Comparison of ENCODE assay signal across 10 cellular contexts in the genomic region with DNA sequence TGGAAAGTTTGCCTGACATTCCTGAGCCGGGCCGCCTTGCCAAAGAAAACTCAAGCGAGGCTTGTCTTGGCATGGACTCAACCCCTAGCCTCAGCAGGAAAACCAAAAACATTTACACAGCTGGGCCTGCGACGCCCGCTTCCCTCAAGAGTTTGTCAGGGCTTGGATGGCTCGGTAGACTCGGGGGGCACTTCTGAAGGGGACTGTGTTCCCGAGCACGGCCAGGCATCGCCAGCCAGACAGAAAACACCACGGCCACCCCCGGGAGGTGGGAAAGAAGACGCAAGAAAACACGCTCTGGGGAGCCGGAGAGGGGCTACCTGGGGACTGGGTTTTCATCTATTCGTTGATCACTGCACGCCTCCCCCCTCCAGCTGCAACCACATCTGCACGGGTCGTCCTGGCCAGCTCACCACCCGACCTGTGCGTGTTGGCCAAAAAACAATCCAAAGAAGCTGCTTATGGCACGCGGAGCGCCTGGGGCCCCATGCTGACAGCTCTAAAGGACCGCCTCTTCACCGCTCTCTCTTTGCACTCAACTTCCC.
A peak's percentile ranks its signal among the peaks of the same experiment; 100 is the strongest.
DNase-seq lines count a peak whose midpoint lies in the region; ATAC-seq, FAIRE-seq and TF ChIP-seq lines count a peak whose summit lies in the region.
"Had no signal": no experiment of that assay in that cellular context is flagged by ENCODE, and none has a peak within 500 bp of the region (broad histone marks: within the 10 kb centered on the region; RNA-seq: fewer than 3 reads in every experiment).

No MANE protein-coding gene starts in this region.

- H3K27me3 ChIP-seq in mesendoderm (ENCODE audit: insufficient read depth, low read length, poor library complexity), result no peaks in the 10 kb centered on the region

- peaks cover 5% of the 10 kb centered on the region for H3K4me1 ChIP-seq in mesendoderm (ENCODE audit: control insufficient read depth, low read depth, low read length)

- no peak for TF ChIP-seq CTCF in epithelial cell of proximal tubule (conservative IDR thresholded peaks at IDR 0.05; ENCODE audit: low read depth, low read length)

- H3K79me1 ChIP-seq in mesendoderm (ENCODE audit: low read length), result no peaks in the 10 kb centered on the region

- FAIRE-seq in urothelium cell line (lab: Jason Lieb, UNC), result peak; percentile 99
- FAIRE-seq: A204.1 had no signal

- H3K18ac ChIP-seq in mesendoderm (ENCODE audit: low read length), result no peak overlapping the region

- no peak overlapping the region for H3K4ac ChIP-seq in mesendoderm (ENCODE audit: low read depth, low read length)

- no CpG with 5 or more reads among the region's 27 CpGs for WGBS in mesendoderm (ENCODE audit: extremely low coverage, insufficient coverage, low lambda C conversion rate)

- no peak overlapping the region for H2AK5ac ChIP-seq in mesendoderm (ENCODE audit: low read length)

- no peaks in the 10 kb centered on the region for H3K79me2 ChIP-seq in mesendoderm (ENCODE audit: control insufficient read depth, insufficient read depth, low read length)

- no peak overlapping the region for H3K23ac ChIP-seq in mesendoderm (ENCODE audit: low read length)

- H2BK5ac ChIP-seq in mesendoderm (ENCODE audit: low read length), result no peak overlapping the region

- peak overlapping the region; percentile 35 for H3K56ac ChIP-seq in mesendoderm (ENCODE audit: low read length)

- H3K4me3 ChIP-seq in epithelial cell of proximal tubule (ENCODE audit: low read depth, low read length) (no peak overlapping the region), mesendoderm (ENCODE audit: low read length) (no peak overlapping the region)

- no peak overlapping the region for H4K5ac ChIP-seq in mesendoderm (ENCODE audit: low read length)

- no peak overlapping the region for H4K8ac ChIP-seq in mesendoderm (ENCODE audit: low read depth, low read length)

- H3K4me2 ChIP-seq in mesendoderm (ENCODE audit: low read length), result no peak overlapping the region

- H2BK120ac ChIP-seq in mesendoderm (ENCODE audit: low read depth, low read length), result no peak overlapping the region

- no peak overlapping the region for H2BK15ac ChIP-seq in mesendoderm (replicated peaks; ENCODE audit: low read depth)

- H3K27ac ChIP-seq in mesendoderm (ENCODE audit: low read depth, low read length), result no peak overlapping the region

- ATAC-seq in GM21619 (IDR thresholded peaks at IDR 0.05; ENCODE audit: unreplicated experiment), result no peak

- no peaks in the 10 kb centered on the region for H3K36me3 ChIP-seq in mesendoderm (ENCODE audit: control insufficient read depth, insufficient read depth, low read length)

- DNase-seq in DMS79 treated with DMSO at 0.1 percent for 48 hours (lab: John Stamatoyannopoulos, UW) (peak; percentile 0), DMS79 (lab: John Stamatoyannopoulos, UW) (no peak), epithelial cell of proximal tubule (ENCODE audit: low read depth) (peak; percentile 6), mesendoderm (no peak), urothelium cell line (ENCODE audit: low spot score) (peak; percentile 93), retina (no peak), DMS153 treated with DMSO at 0.1 percent for 48 hours (lab: John Stamatoyannopoulos, UW; ENCODE audit: unreplicated experiment) (no peak)
- DNase-seq: activated CD4-positive, alpha-beta T cell treated with anti-CD3 and anti-CD28 coated beads, Interleukin-2, amount 50 U/mL, for 48 hours had no signal

- H3K9ac ChIP-seq in mesendoderm (ENCODE audit: low read length), result no peak overlapping the region

Comparison
In these comparisons a context has a peak if more than half of its experiments do, and no peak if none do; other contexts are left out.
1. DNase-seq: peak in DMS79 treated with DMSO at 0.1 percent for 48 hours (single experiment), epithelial cell of proximal tubule (single experiment) and urothelium cell line (single experiment); none in DMS79 (single experiment), mesendoderm (single experiment), retina (single experiment) and DMS153 treated with DMSO at 0.1 percent for 48 hours (single experiment).